In the genomic region with DNA sequence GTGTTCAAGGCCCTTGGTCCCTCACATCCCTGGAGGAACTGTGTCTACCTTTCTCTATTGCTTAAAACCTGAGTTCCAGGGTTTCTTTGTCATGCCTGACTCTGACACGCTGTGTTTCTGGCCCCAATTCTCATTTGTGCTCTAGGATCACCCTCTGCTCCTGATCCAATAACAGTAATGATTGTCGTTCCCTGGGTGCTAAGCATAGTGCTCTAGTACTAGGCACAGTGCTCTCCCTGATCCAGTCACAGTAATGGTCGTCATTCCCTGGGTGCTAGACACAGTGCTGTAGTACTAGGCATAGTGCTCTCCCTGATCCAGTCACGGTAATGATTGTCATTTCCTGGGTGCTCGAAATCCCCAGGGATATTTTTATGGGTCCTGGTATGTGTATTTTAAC, we compare ENCODE assay signal across 15 cellular contexts. TPM values are rescaled to one million over a fixed set of nuclear protein-coding genes. Genes with fewer than 3 reads are reported as not detected.
DNase-seq lines count a peak whose midpoint lies in the region; ATAC-seq, FAIRE-seq and TF ChIP-seq lines count a peak whose summit lies in the region.
"Had no signal": no experiment of that assay in that cellular context is flagged by ENCODE, and none has a peak within 500 bp of the region (broad histone marks: within the 10 kb centered on the region; RNA-seq: fewer than 3 reads in every experiment).

No MANE protein-coding gene starts in this region.

- H3K9me3 ChIP-seq in CD4-positive, alpha-beta memory T cell (ENCODE audit: control insufficient read depth in 1 of 2, low read length in 2 of 2) = no peaks in the 10 kb centered on the region
- H3K9me3 ChIP-seq in mesenchymal stem cell (ENCODE audit: control insufficient read depth, low read length) (peaks cover 4% of the 10 kb centered on the region), Peyer's patch (peaks cover 0 to 6% (median 0%) of the 10 kb centered on the region in 4 donors)
- H3K9me3 ChIP-seq: sigmoid colon had no signal

- intact Hi-C loops in CD4-positive, alpha-beta memory T cell (cut with micrococcal nuclease) = loop anchor here (1.0 kb wide), 1 partner anchor 27 kb away; no protein-coding TSS in a partner anchor

- no peak overlapping the region for H3K4me3 ChIP-seq in CD4-positive, alpha-beta memory T cell (ENCODE audit: low read length in 2 of 2)
- H3K4me3 ChIP-seq in mesenchymal stem cell (ENCODE audit: insufficient read depth in 1 of 2, low read depth in 1 of 2, low read length in 2 of 2) = no peak overlapping the region
- H3K4me3 ChIP-seq in Peyer's patch = no peak overlapping the region
- H3K4me3 ChIP-seq: GM12878, sigmoid colon had no signal

- no peak for FAIRE-seq in H54 (lab: Jason Lieb, UNC)
- FAIRE-seq: GM12878, islet of Langerhans had no signal

- H2BK120ac ChIP-seq in mesenchymal stem cell (ENCODE audit: low read depth, low read length) = no peak overlapping the region

- peaks cover 36% of the 10 kb centered on the region for H3K4me1 ChIP-seq in CD4-positive, alpha-beta memory T cell (ENCODE audit: insufficient read depth, low read length)
- H3K4me1 ChIP-seq in mesenchymal stem cell (ENCODE audit: control insufficient read depth, insufficient read depth, low read depth, low read length) (peaks cover 7% of the 10 kb centered on the region), Peyer's patch (no peaks in the 10 kb centered on the region)
- H3K4me1 ChIP-seq: sigmoid colon had no signal

- no peak overlapping the region for H4K8ac ChIP-seq in mesenchymal stem cell (ENCODE audit: low read length)

- POLR2A ChIA-PET in CD4-positive, alpha-beta memory T cell (lab: Charles Lee; ENCODE audit: partially characterized antibody) = interaction anchor here (0.9 to 2.6 kb wide), 8 partner anchors 9 to 482 kb away, joined by 3 to 43 read pairs (median 6); no protein-coding TSS in a partner anchor

- no peak overlapping the region for H4K91ac ChIP-seq in mesenchymal stem cell (ENCODE audit: low read length)

- no peaks in the 10 kb centered on the region for H3K27me3 ChIP-seq in CD4-positive, alpha-beta memory T cell (ENCODE audit: insufficient read depth, low read length)
- no peaks in the 10 kb centered on the region for H3K27me3 ChIP-seq in mesenchymal stem cell (ENCODE audit: control insufficient read depth in 1 of 2, insufficient read depth in 1 of 2, low read length in 2 of 2)
- no peaks in the 10 kb centered on the region for H3K27me3 ChIP-seq in Peyer's patch
- H3K27me3 ChIP-seq: sigmoid colon had no signal

- 97% methylated on average over 3 of the region's 5 CpGs for WGBS in mesenchymal stem cell

- no peak overlapping the region for H3K4ac ChIP-seq in mesenchymal stem cell (ENCODE audit: low read depth in 1 of 2, low read length in 2 of 2)

- ATAC-seq in HG02885 (IDR thresholded peaks at IDR 0.05; ENCODE audit: poor library complexity, unreplicated experiment) (peak; percentile 9), HG02642 (IDR thresholded peaks at IDR 0.05; ENCODE audit: poor library complexity, unreplicated experiment) (no peak)
- ATAC-seq: GM12878 had no signal

- H2AK5ac ChIP-seq in mesenchymal stem cell (ENCODE audit: low read length, severe bottlenecking) = peak overlapping the region; percentile 33

- H3K27ac Mint-ChIP-seq in CD4-positive, alpha-beta memory T cell = peak overlapping the region in 6 of 7 donors; percentile 72 to 90 (median 86)
- peak overlapping the region; percentile 90 for H3K27ac Mint-ChIP-seq in activated naive CD8-positive, alpha-beta T cell
- H3K27ac Mint-ChIP-seq: type B pancreatic cell had no signal

- TF ChIP-seq CTCF in Peyer's patch (IDR thresholded peaks at IDR 0.05) = no peak

- no peak overlapping the region for H3K23ac ChIP-seq in mesenchymal stem cell (ENCODE audit: low read length in 2 of 2)

- no peak overlapping the region for H3K4me2 ChIP-seq in mesenchymal stem cell (ENCODE audit: low read length, poor library complexity, severe bottlenecking)

- peak overlapping the region in 1 of 2 experiments; percentile 42 for H3K18ac ChIP-seq in mesenchymal stem cell (ENCODE audit: low read depth in 1 of 2, low read length in 2 of 2)

- peaks cover 0 to 12% (median 10%) of the 10 kb centered on the region in 8 donors for H3K9me3 Mint-ChIP-seq in CD4-positive, alpha-beta memory T cell
- no peaks in the 10 kb centered on the region for H3K9me3 Mint-ChIP-seq in activated naive CD8-positive, alpha-beta T cell (ENCODE audit: low read depth)

- H2BK5ac ChIP-seq in mesenchymal stem cell (ENCODE audit: low read depth, low read length, poor library complexity, severe bottlenecking) = no peak overlapping the region

- H3K27me3 Mint-ChIP-seq in CD4-positive, alpha-beta memory T cell = no peaks in the 10 kb centered on the region
- H3K27me3 Mint-ChIP-seq in activated naive CD8-positive, alpha-beta T cell = no peaks in the 10 kb centered on the region

- CTCF ChIA-PET in CD4-positive, alpha-beta memory T cell (lab: Charles Lee; ENCODE audit: partially characterized antibody) = interaction anchor here (0.9 to 1.4 kb wide), 5 partner anchors 12 to 116 kb away, joined by 3 to 5 read pairs (median 4); no protein-coding TSS in a partner anchor

- no peaks in the 10 kb centered on the region for H3K36me3 Mint-ChIP-seq in CD4-positive, alpha-beta memory T cell
- H3K36me3 Mint-ChIP-seq in activated naive CD8-positive, alpha-beta T cell = peaks cover 3% of the 10 kb centered on the region
- H3K36me3 Mint-ChIP-seq: type B pancreatic cell had no signal

- H2BK12ac ChIP-seq in mesenchymal stem cell (ENCODE audit: low read length in 2 of 2) = no peak overlapping the region

- DNase-seq in CD4-positive, alpha-beta memory T cell = no peak
- DNase-seq in mesenchymal stem cell = no peak
- no peak for DNase-seq in stimulated activated naive CD4-positive, alpha-beta T cell treated with Interleukin-2 at 50 U/mL for 16 hours (lab: John Stamatoyannopoulos, UW)
- no peak for DNase-seq in H54 (ENCODE audit: insufficient read length, low spot score)
- no peak for DNase-seq in Peyer's patch
- DNase-seq: cortex of kidney, H7, sigmoid colon had no signal

- H3K9ac ChIP-seq in mesenchymal stem cell (ENCODE audit: low read length) = no peak overlapping the region

- H2BK15ac ChIP-seq in mesenchymal stem cell (ENCODE audit: low read depth, poor library complexity, severe bottlenecking) = no peak overlapping the region

- H2AFZ ChIP-seq in mesenchymal stem cell (ENCODE audit: low read depth, low read length) = no peak overlapping the region

- peak overlapping the region in 7 of 8 donors; percentile 50 to 83 (median 71) for H3K4me3 Mint-ChIP-seq in CD4-positive, alpha-beta memory T cell
- no peak overlapping the region for H3K4me3 Mint-ChIP-seq in activated naive CD8-positive, alpha-beta T cell
- H3K4me3 Mint-ChIP-seq: type B pancreatic cell had no signal

- no peaks in the 10 kb centered on the region for H3K79me1 ChIP-seq in mesenchymal stem cell (replicated peaks; ENCODE audit: low read length, poor library complexity, severe bottlenecking)

- TF ChIP-seq POLR2A in H54 (IDR thresholded peaks at IDR 0.05; ENCODE audit: low read depth, low read length) = no peak
- TF ChIP-seq POLR2A in Peyer's patch (IDR thresholded peaks at IDR 0.05) = no peak

- H3K14ac ChIP-seq in mesenchymal stem cell (ENCODE audit: low read length in 2 of 2) = no peak overlapping the region

- no peaks in the 10 kb centered on the region for H3K36me3 ChIP-seq in CD4-positive, alpha-beta memory T cell (ENCODE audit: insufficient read depth, low read length)
- H3K36me3 ChIP-seq in mesenchymal stem cell (ENCODE audit: control insufficient read depth in 1 of 2, insufficient read depth in 2 of 2, low read depth in 1 of 2, low read length in 2 of 2) (no peaks in the 10 kb centered on the region), Peyer's patch (no peaks in the 10 kb centered on the region)
- H3K36me3 ChIP-seq: sigmoid colon had no signal

- H3K27ac ChIP-seq in CD4-positive, alpha-beta memory T cell (ENCODE audit: low read depth, low read length) = no peak overlapping the region
- peak overlapping the region; percentile 22 for H3K27ac ChIP-seq in mesenchymal stem cell (ENCODE audit: low read length, poor library complexity, severe bottlenecking)
- no peak overlapping the region for H3K27ac ChIP-seq in Peyer's patch
- H3K27ac ChIP-seq: sigmoid colon had no signal

- peaks cover 27 to 68% (median 55%) of the 10 kb centered on the region in 4 donors for H3K4me1 Mint-ChIP-seq in CD4-positive, alpha-beta memory T cell
- H3K4me1 Mint-ChIP-seq in activated naive CD8-positive, alpha-beta T cell (ENCODE audit: low read depth) = peaks cover 54% of the 10 kb centered on the region

RNA-seq across cellular contexts. Expression of a gene that starts 46.6 kb away (rescaled TPM):
- not detected for total RNA-seq in CD4-positive, alpha-beta memory T cell
- not detected for polyA plus RNA-seq in CD4-positive, alpha-beta memory T cell
- polyA plus RNA-seq in mesenchymal stem cell (2013, experiment 1 of 2) = not detected
- polyA plus RNA-seq in mesenchymal stem cell (2013, experiment 2 of 2) = not detected
- 1 to 10 TPM in 3 of 4 donors, not detected in 1; 1.4 to 2.6 (median 2.0) TPM for total RNA-seq in Peyer's patch
- total RNA-seq: esophagus mucosa, GM12878, H7 had no signal
- polyA plus RNA-seq: GM12878 had no signal
